In genomic region chr20:24753136-24753535, GRCh38 we compare ENCODE assay signal across 20 cellular contexts.
"Had no signal": no experiment of that assay in that cellular context is flagged by ENCODE, and none has a peak within 500 bp of the region (broad histone marks: within the 10 kb centered on the region; RNA-seq: fewer than 3 reads in every experiment).

No MANE protein-coding gene starts in this region.

- H3K36me3 Mint-ChIP-seq: activated naive CD4-positive, alpha-beta T cell treated with anti-CD3 and anti-CD28 coated beads, Interleukin-2, amount 10 ng/mL, durations not matched to agents 7 days and 5 days; memory B cell had no signal

- H3K27me3 Mint-ChIP-seq: activated B cell treated with CpG ODN at 0.5 μM for 24 hours had no signal

- ATAC-seq: activated CD4-positive, alpha-beta T cell treated with anti-CD3 and anti-CD28 coated beads for 36 hours; effector memory CD8-positive, alpha-beta T cell; gastrocnemius medialis; stimulated activated naive CD8-positive, alpha-beta T cell treated with anti-CD3 and anti-CD28 coated beads, Interleukin-15, Interleukin-2, amounts not matched to agents 100 U/mL and 50 U/mL, for 24 hours; T-helper 17 cell had no signal

- H3K9me3 Mint-ChIP-seq: activated B cell treated with CpG ODN at 0.5 μM for 24 hours; activated naive CD4-positive, alpha-beta T cell treated with anti-CD3 and anti-CD28 coated beads, Interleukin-2, amount 10 ng/mL, durations not matched to agents 7 days and 5 days; effector memory CD8-positive, alpha-beta T cell had no signal

- DNase-seq: activated B cell treated with CpG ODN at 0.5 μM for 24 hours; activated CD4-positive, alpha-beta T cell treated with anti-CD3 and anti-CD28 coated beads for 36 hours; activated CD4-positive, alpha-beta T cell treated with anti-CD3 and anti-CD28 coated beads, Interleukin-2, amount 50 U/mL, for 4 hours; activated effector memory CD4-positive, alpha-beta T cell treated with anti-CD3 and anti-CD28 coated beads, Interleukin-2, amount 50 U/mL, for 16 hours; activated naive CD4-positive, alpha-beta T cell treated with anti-CD3 and anti-CD28 coated beads, Interleukin-2, amount 10 ng/mL, durations not matched to agents 7 days and 5 days; activated T-cell treated with anti-CD3 and anti-CD28 coated beads for 4 hours; effector memory CD8-positive, alpha-beta T cell; gastrocnemius medialis; hypothalamus; occipital lobe; stimulated activated CD4-positive, alpha-beta T cell treated with anti-CD3 and anti-CD28 coated beads, Interleukin-4, amount 100 ng/mL, for 24 hours; stimulated activated naive CD8-positive, alpha-beta T cell treated with anti-CD3 and anti-CD28 coated beads, Interleukin-15, Interleukin-2, amounts not matched to agents 100 U/mL and 50 U/mL, for 24 hours; substantia nigra; SW 1271; T-helper 17 cell; thyroid gland had no signal

- H3K4me3 ChIP-seq: cardiac muscle cell, esophagus muscularis mucosa, gastrocnemius medialis, spleen, thyroid gland had no signal

- H3K27ac Mint-ChIP-seq: activated B cell treated with CpG ODN at 0.5 μM for 24 hours; activated CD4-positive, alpha-beta T cell treated with anti-CD3 and anti-CD28 coated beads for 36 hours; activated naive CD4-positive, alpha-beta T cell treated with anti-CD3 and anti-CD28 coated beads, Interleukin-2, amount 10 ng/mL, durations not matched to agents 7 days and 5 days; effector memory CD8-positive, alpha-beta T cell; memory B cell; T-helper 17 cell had no signal

- H3K4me3 Mint-ChIP-seq: activated B cell treated with CpG ODN at 0.5 μM for 24 hours; activated CD4-positive, alpha-beta T cell treated with anti-CD3 and anti-CD28 coated beads for 36 hours; activated naive CD4-positive, alpha-beta T cell treated with anti-CD3 and anti-CD28 coated beads, Interleukin-2, amount 10 ng/mL, durations not matched to agents 7 days and 5 days; effector memory CD8-positive, alpha-beta T cell; memory B cell; T-helper 17 cell had no signal

- H3K4me1 Mint-ChIP-seq: activated B cell treated with CpG ODN at 0.5 μM for 24 hours; activated CD4-positive, alpha-beta T cell treated with anti-CD3 and anti-CD28 coated beads for 36 hours; memory B cell; T-helper 17 cell had no signal
